In the genomic region with DNA sequence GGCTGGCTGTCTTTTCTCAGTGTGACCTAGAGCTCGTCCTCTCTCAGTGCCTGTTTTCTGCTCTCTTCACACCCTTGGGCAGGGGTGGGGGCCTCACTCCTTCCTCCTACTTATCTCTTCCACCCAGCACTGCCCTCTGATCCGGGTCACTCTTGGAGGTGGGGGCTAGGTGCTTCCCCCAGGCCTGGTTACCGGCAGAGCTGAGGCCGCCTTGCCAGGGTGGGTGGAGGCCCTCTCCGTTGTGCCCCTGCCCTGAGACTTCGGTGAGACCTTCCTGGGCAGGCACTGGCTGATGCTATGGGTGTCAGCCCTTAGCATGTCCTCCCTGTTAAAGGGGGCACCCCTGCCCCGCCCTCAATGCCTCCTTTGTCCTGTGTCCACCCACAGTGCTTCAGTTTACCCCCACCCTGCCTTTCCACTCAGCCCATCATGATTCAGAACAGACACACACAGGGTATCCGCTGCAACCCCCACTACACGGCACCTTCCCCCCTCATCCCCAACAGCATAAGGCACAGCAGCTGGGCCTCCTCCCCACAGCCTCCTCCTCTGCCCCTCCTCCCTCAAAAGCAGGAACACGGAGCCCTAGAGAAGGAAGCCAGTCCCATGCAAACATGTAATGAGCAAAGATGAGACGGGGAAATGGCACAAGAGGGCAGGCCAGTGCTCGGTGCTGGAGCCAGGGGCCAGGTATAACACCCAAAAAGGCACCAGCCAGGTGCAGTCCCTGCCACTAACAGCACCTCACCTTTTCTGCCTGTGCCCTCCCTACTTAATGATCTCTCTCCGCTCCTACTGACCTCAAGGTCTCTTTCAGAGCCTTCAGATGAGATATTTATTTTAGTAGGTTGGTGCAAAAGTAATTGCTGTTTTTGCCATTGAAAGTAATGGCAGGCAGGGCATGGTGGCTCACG, we compare ENCODE assay signal across 1 cellular context.
TF ChIP-seq lines count a peak whose summit lies in the region.

No MANE protein-coding gene starts in this region.

TF ChIP-seq in K562, 482 proteins besides CTCF, POLR2A, EP300 and RAD21 (continued from another document and continues in another):
- TF ChIP-seq, protein P1, sequence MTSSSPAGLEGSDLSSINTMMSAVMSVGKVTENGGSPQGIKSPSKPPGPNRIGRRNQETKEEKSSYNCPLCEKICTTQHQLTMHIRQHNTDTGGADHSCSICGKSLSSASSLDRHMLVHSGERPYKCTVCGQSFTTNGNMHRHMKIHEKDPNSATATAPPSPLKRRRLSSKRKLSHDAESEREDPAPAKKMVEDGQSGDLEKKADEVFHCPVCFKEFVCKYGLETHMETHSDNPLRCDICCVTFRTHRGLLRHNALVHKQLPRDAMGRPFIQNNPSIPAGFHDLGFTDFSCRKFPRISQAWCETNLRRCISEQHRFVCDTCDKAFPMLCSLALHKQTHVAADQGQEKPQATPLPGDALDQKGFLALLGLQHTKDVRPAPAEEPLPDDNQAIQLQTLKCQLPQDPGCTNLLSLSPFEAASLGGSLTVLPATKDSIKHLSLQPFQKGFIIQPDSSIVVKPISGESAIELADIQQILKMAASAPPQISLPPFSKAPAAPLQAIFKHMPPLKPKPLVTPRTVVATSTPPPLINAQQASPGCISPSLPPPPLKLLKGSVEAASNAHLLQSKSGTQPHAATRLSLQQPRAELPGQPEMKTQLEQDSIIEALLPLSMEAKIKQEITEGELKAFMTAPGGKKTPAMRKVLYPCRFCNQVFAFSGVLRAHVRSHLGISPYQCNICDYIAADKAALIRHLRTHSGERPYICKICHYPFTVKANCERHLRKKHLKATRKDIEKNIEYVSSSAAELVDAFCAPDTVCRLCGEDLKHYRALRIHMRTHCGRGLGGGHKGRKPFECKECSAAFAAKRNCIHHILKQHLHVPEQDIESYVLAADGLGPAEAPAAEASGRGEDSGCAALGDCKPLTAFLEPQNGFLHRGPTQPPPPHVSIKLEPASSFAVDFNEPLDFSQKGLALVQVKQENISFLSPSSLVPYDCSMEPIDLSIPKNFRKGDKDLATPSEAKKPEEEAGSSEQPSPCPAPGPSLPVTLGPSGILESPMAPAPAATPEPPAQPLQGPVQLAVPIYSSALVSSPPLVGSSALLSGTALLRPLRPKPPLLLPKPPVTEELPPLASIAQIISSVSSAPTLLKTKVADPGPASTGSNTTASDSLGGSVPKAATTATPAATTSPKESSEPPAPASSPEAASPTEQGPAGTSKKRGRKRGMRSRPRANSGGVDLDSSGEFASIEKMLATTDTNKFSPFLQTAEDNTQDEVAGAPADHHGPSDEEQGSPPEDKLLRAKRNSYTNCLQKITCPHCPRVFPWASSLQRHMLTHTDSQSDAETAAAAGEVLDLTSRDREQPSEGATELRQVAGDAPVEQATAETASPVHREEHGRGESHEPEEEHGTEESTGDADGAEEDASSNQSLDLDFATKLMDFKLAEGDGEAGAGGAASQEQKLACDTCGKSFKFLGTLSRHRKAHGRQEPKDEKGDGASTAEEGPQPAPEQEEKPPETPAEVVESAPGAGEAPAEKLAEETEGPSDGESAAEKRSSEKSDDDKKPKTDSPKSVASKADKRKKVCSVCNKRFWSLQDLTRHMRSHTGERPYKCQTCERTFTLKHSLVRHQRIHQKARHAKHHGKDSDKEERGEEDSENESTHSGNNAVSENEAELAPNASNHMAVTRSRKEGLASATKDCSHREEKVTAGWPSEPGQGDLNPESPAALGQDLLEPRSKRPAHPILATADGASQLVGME (CRISPR knock-in tag; IDR thresholded peaks at IDR 0.05): no peak
- TF ChIP-seq ZNF583 (CRISPR knock-in tag; IDR thresholded peaks at IDR 0.05): no peak
- TF ChIP-seq ZNF668 (CRISPR knock-in tag; IDR thresholded peaks at IDR 0.05): no peak
- peak; percentile 96 for TF ChIP-seq DPF2 (IDR thresholded peaks at IDR 0.05)
- TF ChIP-seq ETV5 (CRISPR knock-in tag; IDR thresholded peaks at IDR 0.05; ENCODE audit: low read depth): peak; percentile 73; the same call in 1 of the 2 replicates
- TF ChIP-seq SREBF2 (CRISPR knock-in tag; IDR thresholded peaks at IDR 0.05): no peak
- peak; percentile 96 for TF ChIP-seq RNF2 (IDR thresholded peaks at IDR 0.05)
- no peak; a peak in 3 of 4 replicates for TF ChIP-seq FOXK2 (conservative IDR thresholded peaks at IDR 0.05 in 1 of 2, IDR thresholded peaks at IDR 0.05 in 1 of 2; ENCODE audit: low read depth in 2 of 2)
- TF ChIP-seq XRCC5 (IDR thresholded peaks at IDR 0.05; ENCODE audit: low read depth, low read length): no peak
- no peak for TF ChIP-seq SMARCB1 (IDR thresholded peaks at IDR 0.05; ENCODE audit: insufficient read length, low read depth)
- TF ChIP-seq, protein P2, sequence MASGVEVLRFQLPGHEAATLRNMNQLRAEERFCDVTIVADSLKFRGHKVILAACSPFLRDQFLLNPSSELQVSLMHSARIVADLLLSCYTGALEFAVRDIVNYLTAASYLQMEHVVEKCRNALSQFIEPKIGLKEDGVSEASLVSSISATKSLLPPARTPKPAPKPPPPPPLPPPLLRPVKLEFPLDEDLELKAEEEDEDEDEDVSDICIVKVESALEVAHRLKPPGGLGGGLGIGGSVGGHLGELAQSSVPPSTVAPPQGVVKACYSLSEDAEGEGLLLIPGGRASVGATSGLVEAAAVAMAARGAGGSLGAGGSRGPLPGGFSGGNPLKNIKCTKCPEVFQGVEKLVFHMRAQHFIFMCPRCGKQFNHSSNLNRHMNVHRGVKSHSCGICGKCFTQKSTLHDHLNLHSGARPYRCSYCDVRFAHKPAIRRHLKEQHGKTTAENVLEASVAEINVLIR (CRISPR knock-in tag; IDR thresholded peaks at IDR 0.05): no peak
- no peak for TF ChIP-seq NFXL1 (CRISPR knock-in tag; IDR thresholded peaks at IDR 0.05)
- TF ChIP-seq POLR2AphosphoS5 (IDR thresholded peaks at IDR 0.05; ENCODE audit: control insufficient read depth, insufficient read depth, low read depth, low read length): peak; percentile 68
- no peak for TF ChIP-seq ZNF444 (CRISPR knock-in tag; IDR thresholded peaks at IDR 0.05)
- peak; percentile 73 for TF ChIP-seq NCOA1 (IDR thresholded peaks at IDR 0.05; ENCODE audit: low read depth)
- TF ChIP-seq RBBP5 (IDR thresholded peaks at IDR 0.05; ENCODE audit: borderline replicate concordance, insufficient read depth, low read length, poor library complexity, severe bottlenecking): peak; percentile 83
- TF ChIP-seq ZBTB34 (CRISPR knock-in tag; IDR thresholded peaks at IDR 0.05): no peak
- no peak; the same call in 1 of the 2 replicates for TF ChIP-seq JUND (IDR thresholded peaks at IDR 0.05; ENCODE audit: borderline replicate concordance, low read depth, low read length)
- TF ChIP-seq JUND (tag; IDR thresholded peaks at IDR 0.05; ENCODE audit: borderline replicate concordance, low read depth, low read length): peak; percentile 51; the same call in 2 of the 3 replicates
- peak; percentile 67; the same call in 1 of the 2 replicates for TF ChIP-seq ZNF175 (CRISPR knock-in tag; IDR thresholded peaks at IDR 0.05; ENCODE audit: low read depth)
- TF ChIP-seq NFE2 (IDR thresholded peaks at IDR 0.05; ENCODE audit: low read depth): no peak
- no peak for TF ChIP-seq SMAD1 (IDR thresholded peaks at IDR 0.05; ENCODE audit: low read depth, low read length, partially characterized antibody)
- peak; percentile 89 for TF ChIP-seq MYNN (IDR thresholded peaks at IDR 0.05)
- TF ChIP-seq MYNN (CRISPR knock-in tag; IDR thresholded peaks at IDR 0.05): no peak
- no peak for TF ChIP-seq HNRNPH1 (optimal IDR thresholded peaks at IDR 0.05; ENCODE audit: low read depth, low read length)
- TF ChIP-seq ELF1 (tag; IDR thresholded peaks at IDR 0.05): no peak
- TF ChIP-seq PHB2 (IDR thresholded peaks at IDR 0.05; ENCODE audit: low read depth): peak; percentile 71
- no peak for TF ChIP-seq ZNF133 (CRISPR knock-in tag; IDR thresholded peaks at IDR 0.05)
- TF ChIP-seq PBX2 (CRISPR knock-in tag; IDR thresholded peaks at IDR 0.05; ENCODE audit: low read depth): no peak
- TF ChIP-seq PBX2 (tag; conservative IDR thresholded peaks at IDR 0.05; ENCODE audit: low read depth): no peak
- TF ChIP-seq MCM3 (IDR thresholded peaks at IDR 0.05): no peak
- no peak for TF ChIP-seq PRPF4 (IDR thresholded peaks at IDR 0.05; ENCODE audit: insufficient read depth, low read depth, low read length, poor library complexity, severe bottlenecking)
- TF ChIP-seq CCAR2 (IDR thresholded peaks at IDR 0.05; ENCODE audit: low read depth, low read length): no peak
- TF ChIP-seq U2AF2 (optimal IDR thresholded peaks at IDR 0.05; ENCODE audit: low read depth, low read length): no peak
- TF ChIP-seq MCM5 (IDR thresholded peaks at IDR 0.05; ENCODE audit: low read depth): no peak
- TF ChIP-seq ARHGAP35 (IDR thresholded peaks at IDR 0.05; ENCODE audit: partially characterized antibody): no peak
- TF ChIP-seq FOXO4 (CRISPR knock-in tag; IDR thresholded peaks at IDR 0.05): no peak
- TF ChIP-seq SNIP1 (IDR thresholded peaks at IDR 0.05; ENCODE audit: low read depth): no peak
- TF ChIP-seq BCOR (IDR thresholded peaks at IDR 0.05): peak; percentile 58; the same call in 1 of the 2 replicates
- no peak for TF ChIP-seq RBM14 (IDR thresholded peaks at IDR 0.05; ENCODE audit: borderline replicate concordance, insufficient read depth, low read depth, low read length)
- TF ChIP-seq FUS (optimal IDR thresholded peaks at IDR 0.05; ENCODE audit: low read depth, low read length): no peak
- no peak for TF ChIP-seq KLF10 (CRISPR knock-in tag; IDR thresholded peaks at IDR 0.05)
- no peak for TF ChIP-seq RBM22 (IDR thresholded peaks at IDR 0.05; ENCODE audit: low read depth, low read length, poor library complexity, severe bottlenecking)
- TF ChIP-seq ZFP36 (IDR thresholded peaks at IDR 0.05; ENCODE audit: low read depth, low read length, partially characterized antibody): no peak
- TF ChIP-seq, protein P3, sequence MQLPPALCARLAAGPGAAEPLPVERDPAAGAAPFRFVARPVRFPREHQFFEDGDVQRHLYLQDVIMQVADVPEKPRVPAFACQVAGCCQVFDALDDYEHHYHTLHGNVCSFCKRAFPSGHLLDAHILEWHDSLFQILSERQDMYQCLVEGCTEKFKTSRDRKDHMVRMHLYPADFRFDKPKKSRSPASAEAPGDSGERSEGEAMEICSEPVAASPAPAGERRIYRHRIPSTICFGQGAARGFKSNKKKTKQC (CRISPR knock-in tag; IDR thresholded peaks at IDR 0.05): no peak
- no peak for TF ChIP-seq FOXJ2 (tag; IDR thresholded peaks at IDR 0.05)
- TF ChIP-seq, protein P4, sequence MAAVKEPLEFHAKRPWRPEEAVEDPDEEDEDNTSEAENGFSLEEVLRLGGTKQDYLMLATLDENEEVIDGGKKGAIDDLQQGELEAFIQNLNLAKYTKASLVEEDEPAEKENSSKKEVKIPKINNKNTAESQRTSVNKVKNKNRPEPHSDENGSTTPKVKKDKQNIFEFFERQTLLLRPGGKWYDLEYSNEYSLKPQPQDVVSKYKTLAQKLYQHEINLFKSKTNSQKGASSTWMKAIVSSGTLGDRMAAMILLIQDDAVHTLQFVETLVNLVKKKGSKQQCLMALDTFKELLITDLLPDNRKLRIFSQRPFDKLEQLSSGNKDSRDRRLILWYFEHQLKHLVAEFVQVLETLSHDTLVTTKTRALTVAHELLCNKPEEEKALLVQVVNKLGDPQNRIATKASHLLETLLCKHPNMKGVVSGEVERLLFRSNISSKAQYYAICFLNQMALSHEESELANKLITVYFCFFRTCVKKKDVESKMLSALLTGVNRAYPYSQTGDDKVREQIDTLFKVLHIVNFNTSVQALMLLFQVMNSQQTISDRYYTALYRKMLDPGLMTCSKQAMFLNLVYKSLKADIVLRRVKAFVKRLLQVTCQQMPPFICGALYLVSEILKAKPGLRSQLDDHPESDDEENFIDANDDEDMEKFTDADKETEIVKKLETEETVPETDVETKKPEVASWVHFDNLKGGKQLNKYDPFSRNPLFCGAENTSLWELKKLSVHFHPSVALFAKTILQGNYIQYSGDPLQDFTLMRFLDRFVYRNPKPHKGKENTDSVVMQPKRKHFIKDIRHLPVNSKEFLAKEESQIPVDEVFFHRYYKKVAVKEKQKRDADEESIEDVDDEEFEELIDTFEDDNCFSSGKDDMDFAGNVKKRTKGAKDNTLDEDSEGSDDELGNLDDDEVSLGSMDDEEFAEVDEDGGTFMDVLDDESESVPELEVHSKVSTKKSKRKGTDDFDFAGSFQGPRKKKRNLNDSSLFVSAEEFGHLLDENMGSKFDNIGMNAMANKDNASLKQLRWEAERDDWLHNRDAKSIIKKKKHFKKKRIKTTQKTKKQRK (IDR thresholded peaks at IDR 0.05; ENCODE audit: borderline replicate concordance, low read depth, low read length): no peak
- peak; percentile 87 for TF ChIP-seq GATA2 (CRISPR knock-in tag; IDR thresholded peaks at IDR 0.05)
- TF ChIP-seq BACH1 (tag; IDR thresholded peaks at IDR 0.05): no peak
